Comparison of ENCODE assay signal across 29 cellular contexts in genomic region chrX:133654801-133655200, GRCh38.
A peak's percentile ranks its signal among the peaks of the same experiment; 100 is the strongest.
DNase-seq lines count a peak whose midpoint lies in the region; ATAC-seq and TF ChIP-seq lines count a peak whose summit lies in the region.
"Had no signal": no experiment of that assay in that cellular context is flagged by ENCODE, and none has a peak within 500 bp of the region (broad histone marks: within the 10 kb centered on the region; RNA-seq: fewer than 3 reads in every experiment).

No MANE protein-coding gene starts in this region.

- CTCF ChIA-PET in MCF 10A (lab: Yijun Ruan, JAX), result no interaction called here
- CTCF ChIA-PET in activated CD4-positive, alpha-beta T cell treated with anti-CD3 and anti-CD28 coated beads for 36 hours (lab: Charles Lee), result no interaction called here

- H3K4me1 Mint-ChIP-seq in MCF 10A (ENCODE audit: insufficient read depth, unreplicated experiment) (no peaks in the 10 kb centered on the region), chondrocyte (ENCODE audit: low read depth) (peaks cover 32% of the 10 kb centered on the region)
- H3K4me1 Mint-ChIP-seq in activated CD4-positive, alpha-beta T cell treated with anti-CD3 and anti-CD28 coated beads for 36 hours, result no peaks in the 10 kb centered on the region
- H3K4me1 Mint-ChIP-seq: activated naive CD4-positive, alpha-beta T cell treated with anti-CD3 and anti-CD28 coated beads, Interleukin-2, amount 10 ng/mL, durations not matched to agents 7 days and 5 days; activated T-helper 17 cell treated with anti-CD3 and anti-CD28 coated beads, Interleukin-2, amount 50 U/mL, for 72 hours had no signal

- H3K4me1 ChIP-seq in breast epithelium, result no peaks in the 10 kb centered on the region

- no peaks in the 10 kb centered on the region for H3K36me3 ChIP-seq in breast epithelium
- H3K36me3 ChIP-seq: cardiac muscle cell, gastroesophageal sphincter had no signal

- H3K9me3 ChIP-seq in breast epithelium, result no peaks in the 10 kb centered on the region
- H3K9me3 ChIP-seq: gastroesophageal sphincter had no signal

- peaks cover 0 to 47% of the 10 kb centered on the region in 2 donors for H3K27me3 ChIP-seq in breast epithelium
- H3K27me3 ChIP-seq: cardiac muscle cell, gastroesophageal sphincter, hepatocyte had no signal

- no peak overlapping the region for H3K4me3 ChIP-seq in breast epithelium
- H3K4me3 ChIP-seq: cardiac muscle cell, gastroesophageal sphincter, GM12878, hepatocyte had no signal

- no peak for TF ChIP-seq POLR2A in breast epithelium (IDR thresholded peaks at IDR 0.05)

- peak; percentile 43 for DNase-seq in MCF 10A (ENCODE audit: unreplicated experiment)
- DNase-seq in breast epithelium (ENCODE audit: low spot score in 2 of 2), result no peak
- no peak for DNase-seq in chondrocyte (ENCODE audit: low spot score)
- peak; percentile 62 for DNase-seq in iris pigment epithelial cell (ENCODE audit: low read depth)
- no peak for DNase-seq in mesenteric fat pad (ENCODE audit: low spot score)
- no peak for DNase-seq in GM13976 (ENCODE audit: low spot score)
- DNase-seq in activated CD4-positive, alpha-beta T cell treated with anti-CD3 and anti-CD28 coated beads for 36 hours, result no peak
- DNase-seq: 8988T; activated CD4-positive, alpha-beta T cell treated with anti-CD3 and anti-CD28 coated beads for 4 hours; activated CD8-positive, alpha-beta T cell treated with anti-CD3 and anti-CD28 coated beads, Interleukin-2, amount 10 ng/mL, durations not matched to agents 7 days and 5 days; activated naive CD4-positive, alpha-beta T cell treated with anti-CD3 and anti-CD28 coated beads, Interleukin-2, amount 10 ng/mL, durations not matched to agents 7 days and 5 days; amygdala; H7; left colon; NCI-H1417; NCI-H2029 treated with DMSO at 0.1 percent for 48 hours; nephron progenitor cell; stimulated activated naive CD4-positive, alpha-beta T cell; T-helper 9 cell had no signal

- TF ChIP-seq CTCF in MCF 10A (IDR thresholded peaks at IDR 0.05; ENCODE audit: unreplicated experiment) (no peak), breast epithelium (IDR thresholded peaks at IDR 0.05) (no peak), chondrocyte (IDR thresholded peaks at IDR 0.05) (no peak), GM13976 (IDR thresholded peaks at IDR 0.05; ENCODE audit: borderline replicate concordance, control extremely low read depth, extremely low read depth, insufficient read depth, missing control alignments) (no peak)

- POLR2A ChIA-PET in MCF 10A (lab: Yijun Ruan, JAX), result no interaction called here
- POLR2A ChIA-PET in activated CD4-positive, alpha-beta T cell treated with anti-CD3 and anti-CD28 coated beads for 36 hours (lab: Charles Lee), result no interaction called here

- H3K36me3 Mint-ChIP-seq in MCF 10A (ENCODE audit: insufficient read depth, unreplicated experiment) (no peaks in the 10 kb centered on the region), chondrocyte (ENCODE audit: low read depth) (no peaks in the 10 kb centered on the region)
- H3K36me3 Mint-ChIP-seq in activated CD4-positive, alpha-beta T cell treated with anti-CD3 and anti-CD28 coated beads for 36 hours (ENCODE audit: low read depth), result no peaks in the 10 kb centered on the region
- H3K36me3 Mint-ChIP-seq: activated naive CD4-positive, alpha-beta T cell treated with anti-CD3 and anti-CD28 coated beads, Interleukin-2, amount 10 ng/mL, durations not matched to agents 7 days and 5 days; CD14-positive monocyte had no signal

- intact Hi-C loops in MCF 10A (cut with micrococcal nuclease), result no loop called here
- intact Hi-C loops in breast epithelium (cut with DNase I; ENCODE audit: low total_unique reads), result no loop called here
- intact Hi-C loops in activated CD4-positive, alpha-beta T cell treated with anti-CD3 and anti-CD28 coated beads for 36 hours (cut with DNase I, micrococcal nuclease), result no loop called here

- no peak overlapping the region for H3K4me3 Mint-ChIP-seq in MCF 10A (ENCODE audit: unreplicated experiment)
- no peak overlapping the region for H3K4me3 Mint-ChIP-seq in chondrocyte (ENCODE audit: unreplicated experiment)
- H3K4me3 Mint-ChIP-seq in activated CD4-positive, alpha-beta T cell treated with anti-CD3 and anti-CD28 coated beads for 36 hours, result no peak overlapping the region
- H3K4me3 Mint-ChIP-seq: activated CD8-positive, alpha-beta T cell treated with anti-CD3 and anti-CD28 coated beads, Interleukin-2, amount 10 ng/mL, durations not matched to agents 7 days and 5 days; activated naive CD4-positive, alpha-beta T cell treated with anti-CD3 and anti-CD28 coated beads, Interleukin-2, amount 10 ng/mL, durations not matched to agents 7 days and 5 days; activated T-helper 17 cell treated with anti-CD3 and anti-CD28 coated beads, Interleukin-2, amount 50 U/mL, for 72 hours; CD14-positive monocyte; nephron progenitor cell; type B pancreatic cell had no signal

- no TSS peak for BruUV-seq in MCF 10A (replicated peaks; lab: Mats Ljungman, UMichigan)

- H3K27me3 Mint-ChIP-seq in MCF 10A (ENCODE audit: insufficient read depth, unreplicated experiment), result peaks cover 52% of the 10 kb centered on the region
- no peaks in the 10 kb centered on the region for H3K27me3 Mint-ChIP-seq in chondrocyte (ENCODE audit: low read depth)
- no peaks in the 10 kb centered on the region for H3K27me3 Mint-ChIP-seq in activated CD4-positive, alpha-beta T cell treated with anti-CD3 and anti-CD28 coated beads for 36 hours
- H3K27me3 Mint-ChIP-seq: activated naive CD4-positive, alpha-beta T cell treated with anti-CD3 and anti-CD28 coated beads, Interleukin-2, amount 10 ng/mL, durations not matched to agents 7 days and 5 days; type B pancreatic cell had no signal

- H3K9me3 Mint-ChIP-seq in MCF 10A (ENCODE audit: unreplicated experiment), result no peaks in the 10 kb centered on the region
- H3K9me3 Mint-ChIP-seq in chondrocyte (ENCODE audit: low read depth), result no peaks in the 10 kb centered on the region
- no peaks in the 10 kb centered on the region for H3K9me3 Mint-ChIP-seq in activated CD4-positive, alpha-beta T cell treated with anti-CD3 and anti-CD28 coated beads for 36 hours (ENCODE audit: low read depth)
- H3K9me3 Mint-ChIP-seq: activated naive CD4-positive, alpha-beta T cell treated with anti-CD3 and anti-CD28 coated beads, Interleukin-2, amount 10 ng/mL, durations not matched to agents 7 days and 5 days; activated T-helper 17 cell treated with anti-CD3 and anti-CD28 coated beads, Interleukin-2, amount 50 U/mL, for 72 hours; CD14-positive monocyte; nephron progenitor cell; type B pancreatic cell had no signal

- H3K27ac Mint-ChIP-seq in MCF 10A (ENCODE audit: low read depth, unreplicated experiment) (no peak overlapping the region), chondrocyte (ENCODE audit: unreplicated experiment) (peak overlapping the region; percentile 13)
- no peak overlapping the region for H3K27ac Mint-ChIP-seq in activated CD4-positive, alpha-beta T cell treated with anti-CD3 and anti-CD28 coated beads for 36 hours
- H3K27ac Mint-ChIP-seq: activated CD8-positive, alpha-beta T cell treated with anti-CD3 and anti-CD28 coated beads, Interleukin-2, amount 10 ng/mL, durations not matched to agents 7 days and 5 days; activated naive CD4-positive, alpha-beta T cell treated with anti-CD3 and anti-CD28 coated beads, Interleukin-2, amount 10 ng/mL, durations not matched to agents 7 days and 5 days; activated T-helper 17 cell treated with anti-CD3 and anti-CD28 coated beads, Interleukin-2, amount 50 U/mL, for 72 hours; type B pancreatic cell had no signal

- ATAC-seq in GM18502 (IDR thresholded peaks at IDR 0.05; ENCODE audit: poor library complexity, unreplicated experiment), result no peak
- ATAC-seq in activated CD4-positive, alpha-beta T cell treated with anti-CD3 and anti-CD28 coated beads for 36 hours, result no peak
- ATAC-seq: activated CD8-positive, alpha-beta T cell treated with anti-CD3 and anti-CD28 coated beads, Interleukin-2, amount 10 ng/mL, durations not matched to agents 7 days and 5 days; activated T-helper 17 cell treated with anti-CD3 and anti-CD28 coated beads, Interleukin-2, amount 50 U/mL, for 72 hours; gastroesophageal sphincter; GM12878; left colon had no signal

- H3K27ac ChIP-seq in breast epithelium, result no peak overlapping the region
- H3K27ac ChIP-seq: cardiac muscle cell, gastroesophageal sphincter, KMS-11, VCaP had no signal

- in situ Hi-C loops in GM13976 (cut with MboI; ENCODE audit: low sequenced_read_pairs, unreplicated experiment), result no loop called here

Comparison
In these comparisons a context has a peak if more than half of its experiments do, and no peak if none do; other contexts are left out.
1. DNase-seq: peak in MCF 10A (single experiment) and iris pigment epithelial cell (single experiment); none in breast epithelium (0 of 2), chondrocyte (single experiment), mesenteric fat pad (single experiment), GM13976 (single experiment) and activated CD4-positive, alpha-beta T cell treated with anti-CD3 and anti-CD28 coated beads for 36 hours (single experiment).